ENCODE assay signal across 8 cellular contexts in genomic region chr5:8456846-8457186, GRCh38.
DNase-seq lines count a peak whose midpoint lies in the region; ATAC-seq and TF ChIP-seq lines count a peak whose summit lies in the region.

No MANE protein-coding gene starts in this region.

- H3K9me3 ChIP-seq in RWPE2 (ENCODE audit: severe bottlenecking): no peaks in the 10 kb centered on the region
- H3K9me3 ChIP-seq in esophagus muscularis mucosa: no peaks in the 10 kb centered on the region

- no peak for TF ChIP-seq CTCF in RWPE2 (IDR thresholded peaks at IDR 0.05; ENCODE audit: poor library complexity, severe bottlenecking)
- TF ChIP-seq CTCF in esophagus muscularis mucosa (IDR thresholded peaks at IDR 0.05): no peak
- no peak for TF ChIP-seq CTCF in retinal pigment epithelial cell (conservative IDR thresholded peaks at IDR 0.05; ENCODE audit: low read depth, low read length)
- TF ChIP-seq CTCF in mesothelial cell of epicardium (IDR thresholded peaks at IDR 0.05; ENCODE audit: unreplicated experiment): no peak

- intact Hi-C loops in esophagus muscularis mucosa (cut with DNase I): no loop called here

- no peak for TF ChIP-seq POLR2A in esophagus muscularis mucosa (IDR thresholded peaks at IDR 0.05; ENCODE audit: low read depth)

- no peaks in the 10 kb centered on the region for H3K4me1 Mint-ChIP-seq in mesothelial cell of epicardium

- H3K27me3 ChIP-seq in RWPE2 (ENCODE audit: insufficient read depth, poor library complexity, severe bottlenecking) (no peaks in the 10 kb centered on the region), esophagus muscularis mucosa (peaks cover 0 to 4% (median 0%) of the 10 kb centered on the region in 4 donors), H7 (ENCODE audit: control insufficient read depth, insufficient read depth, low read length) (no peaks in the 10 kb centered on the region)

- no peaks in the 10 kb centered on the region for H3K36me3 Mint-ChIP-seq in mesothelial cell of epicardium

- peaks cover 15% of the 10 kb centered on the region for H3K9me3 Mint-ChIP-seq in mesothelial cell of epicardium

- H3K36me3 ChIP-seq in RWPE2 (ENCODE audit: low read depth) (peaks cover 17% of the 10 kb centered on the region), esophagus muscularis mucosa (peaks cover 0 to 18% (median 8%) of the 10 kb centered on the region in 4 donors), H7 (replicated peaks; ENCODE audit: control insufficient read depth, insufficient read depth, low read length) (no peaks in the 10 kb centered on the region)

- ATAC-seq in RWPE2 (ENCODE audit: low read depth): no peak

- TF ChIP-seq EP300 in esophagus muscularis mucosa (IDR thresholded peaks at IDR 0.05): no peak

- peaks cover 4% of the 10 kb centered on the region for H3K27me3 Mint-ChIP-seq in mesothelial cell of epicardium (ENCODE audit: low read depth)

- no peak overlapping the region for H3K4me3 Mint-ChIP-seq in mesothelial cell of epicardium

- 67% methylated on average over 5 of the region's 5 CpGs for WGBS in esophagus muscularis mucosa

- H3K27ac ChIP-seq in RWPE2 (ENCODE audit: poor library complexity, severe bottlenecking) (peak overlapping the region; percentile 33), esophagus muscularis mucosa (replicated peaks in 1 of 4) (peak overlapping the region; percentile 60 to 91 (median 86))

- H3K4me3 ChIP-seq in RWPE2 (ENCODE audit: severe bottlenecking) (peak overlapping the region; percentile 86), esophagus muscularis mucosa (peak overlapping the region in 3 of 4 donors; percentile 81 to 99 (median 82)), retinal pigment epithelial cell (ENCODE audit: low read length) (peak overlapping the region; percentile 66), H7 (ENCODE audit: insufficient read depth, low read depth, low read length) (no peak overlapping the region)

- H3K27ac Mint-ChIP-seq in mesothelial cell of epicardium: no peak overlapping the region

- DNase-seq in ELR (ENCODE audit: low read depth) (peak; percentile 2), RWPE2 (ENCODE audit: low spot score) (no peak), esophagus muscularis mucosa (ENCODE audit: extremely low spot score) (no peak), retinal pigment epithelial cell (ENCODE audit: low read depth) (no peak), H7 (no peak), DMS153 (lab: John Stamatoyannopoulos, UW) (no peak), mesothelial cell of epicardium (ENCODE audit: low spot score in 2 of 2, unreplicated experiment in 2 of 2) (no peak), GOT3 (lab: John Stamatoyannopoulos, UW) (no peak)

- H3K4me1 ChIP-seq in RWPE2 (ENCODE audit: insufficient read depth, poor library complexity, severe bottlenecking): peaks cover 5% of the 10 kb centered on the region
- H3K4me1 ChIP-seq in esophagus muscularis mucosa: peaks cover 0 to 30% (median 22%) of the 10 kb centered on the region in 4 donors
